Comparison of ENCODE assay signal across 1 cellular context in the genomic region with DNA sequence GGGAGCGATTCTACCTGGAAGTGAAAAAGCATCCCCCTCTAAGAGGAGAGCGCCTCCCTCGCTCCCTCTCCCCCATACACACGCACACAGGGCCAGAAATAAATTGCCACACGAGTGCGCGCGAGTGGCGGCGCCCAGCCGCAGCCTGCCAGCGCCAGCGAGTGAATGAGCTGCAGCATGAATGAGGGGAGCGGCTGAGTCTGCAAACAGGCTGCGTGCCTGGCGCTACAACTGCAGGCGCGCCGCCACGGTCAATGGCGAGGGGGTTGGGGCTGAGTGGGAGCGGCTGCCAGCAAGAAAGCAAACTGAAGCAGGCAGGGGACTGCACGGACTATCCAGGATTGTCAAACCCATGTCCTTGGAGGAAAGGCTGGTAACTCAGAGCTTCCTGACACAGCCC.
TF ChIP-seq lines count a peak whose summit lies in the region.

No MANE protein-coding gene starts in this region.

TF ChIP-seq in HepG2, 621 proteins besides CTCF, POLR2A, EP300 and RAD21:
- TF ChIP-seq ASH2L (IDR thresholded peaks at IDR 0.05; ENCODE audit: insufficient read length, low read depth, low read length) = no peak
